ENCODE assay signal across 10 cellular contexts in genomic region chr15:40936709-40937666, GRCh38. TPM values are rescaled to one million over a fixed set of nuclear protein-coding genes. Genes with fewer than 3 reads are reported as not detected.
DNase-seq lines count a peak whose midpoint lies in the region; ATAC-seq, FAIRE-seq and TF ChIP-seq lines count a peak whose summit lies in the region.
"Had no signal": no experiment of that assay in that cellular context is flagged by ENCODE, and none has a peak within 500 bp of the region (broad histone marks: within the 10 kb centered on the region; RNA-seq: fewer than 3 reads in every experiment).

No MANE protein-coding gene starts in this region.

- H3K4me1 ChIP-seq in OCI-LY7 (ENCODE audit: insufficient read depth, low read length, poor library complexity, severe bottlenecking) (peaks cover 35% of the 10 kb centered on the region), heart right ventricle (peaks cover 14 to 91% (median 63%) of the 10 kb centered on the region in 9 donors)

- ATAC-seq in heart right ventricle = peak in 4 of 8 donors; percentile 6 to 58 (median 18)
- no peak for ATAC-seq in GM21619 (IDR thresholded peaks at IDR 0.05; ENCODE audit: unreplicated experiment)
- no peak for ATAC-seq in GM21576 (IDR thresholded peaks at IDR 0.05; ENCODE audit: unreplicated experiment)
- no peak for ATAC-seq in GM18909 (IDR thresholded peaks at IDR 0.05; ENCODE audit: poor library complexity, unreplicated experiment)
- ATAC-seq: activated CD4-positive, CD25-positive, alpha-beta regulatory T cell treated with anti-CD3 and anti-CD28 coated beads, Interleukin-2, amount 50 U/mL, for 24 hours had no signal

- H3K27ac ChIP-seq in OCI-LY7 (ENCODE audit: low read depth, low read length, poor library complexity, severe bottlenecking) (no peak overlapping the region), heart right ventricle (peak overlapping the region; percentile 53 to 96 (median 84))

- no peaks in the 10 kb centered on the region for H3K9me2 ChIP-seq in OCI-LY7 (ENCODE audit: insufficient read depth, low read length)

- H4K20me1 ChIP-seq in OCI-LY7 (ENCODE audit: insufficient read depth, low read length) = no peaks in the 10 kb centered on the region

- peak overlapping the region; percentile 78 for H2AFZ ChIP-seq in OCI-LY7 (ENCODE audit: low read length)

- H3K4me2 ChIP-seq in OCI-LY7 (ENCODE audit: low read length) = no peak overlapping the region; the same call in 1 of the 2 replicates

- FAIRE-seq in GM18507 (lab: Jason Lieb, UNC) = peak; percentile 5

- H3K27me3 ChIP-seq in heart right ventricle = peaks cover 0 to 14% (median 0%) of the 10 kb centered on the region in 7 donors

- no peak for DNase-seq in GM18507 (ENCODE audit: extremely low spot score, insufficient read length, low read depth)
- peak; percentile 81 for DNase-seq in OCI-LY7 (ENCODE audit: low spot score)
- DNase-seq in heart right ventricle = no peak
- DNase-seq in retina = peak; percentile 59
- DNase-seq in cerebellum (ENCODE audit: low spot score) = no peak
- DNase-seq: NCI-H2227 treated with DMSO at 0.1 percent for 48 hours had no signal

- H3K79me2 ChIP-seq in OCI-LY7 (ENCODE audit: insufficient read depth, low read depth, low read length) = no peaks in the 10 kb centered on the region

- BruUV-seq in OCI-LY7 (replicated peaks; lab: Mats Ljungman, UMichigan) = no TSS peak

- WGBS in heart right ventricle, 2 donors = 49 to 61% methylated on average over 15 of the region's 15 CpGs

- TF ChIP-seq CTCF in OCI-LY7 (conservative IDR thresholded peaks at IDR 0.05; ENCODE audit: low read length) (peak; percentile 67), heart right ventricle (IDR thresholded peaks at IDR 0.05) (peak in 6 of 9 donors; percentile 4 to 41 (median 26))

- intact Hi-C loops in OCI-LY7 (cut with micrococcal nuclease; ENCODE audit: unreplicated experiment) = no loop called here
- intact Hi-C loops in heart right ventricle (cut with DNase I) = no loop called here

- no peak overlapping the region for H3K4me3 ChIP-seq in OCI-LY7 (ENCODE audit: low read depth, low read length, poor library complexity, severe bottlenecking)
- H3K4me3 ChIP-seq in heart right ventricle = peak overlapping the region in 9 of 10 donors; percentile 0 to 96 (median 72)

- H3K36me3 ChIP-seq in OCI-LY7 (ENCODE audit: insufficient read depth, low read length) (no peaks in the 10 kb centered on the region), heart right ventricle (peaks cover 0 to 68% (median 14%) of the 10 kb centered on the region in 9 donors)

- CTCF ChIA-PET in OCI-LY7 (lab: Charles Lee; ENCODE audit: unreplicated experiment) = no interaction called here

- H3K9me3 ChIP-seq in OCI-LY7 (ENCODE audit: low read length) (no peaks in the 10 kb centered on the region), heart right ventricle (no peaks in the 10 kb centered on the region)

- POLR2A ChIA-PET in OCI-LY7 (lab: Charles Lee) = no interaction called here

RNA-seq across cellular contexts. Expression of gene DLL4, which starts 7.8 kb away (rescaled TPM):
- 0.19 TPM in 1 of 2 replicates, not detected in the other for total RNA-seq in OCI-LY7 (2014; rRNA removed; shearing (Covaris generic))
- total RNA-seq in OCI-LY7 (2022) (0.15 TPM in 1 of 2 replicates, not detected in the other), heart right ventricle (10 to 100 TPM in 8 of 10 donors, 1 to 10 TPM in 2; 6.5 to 24.8 (median 16.6) TPM), cerebellum (4.4 TPM)
- polyA plus RNA-seq in heart right ventricle = 10 to 100 TPM in 1 of 2 donors, 1 to 10 TPM in 1; 8.7 to 10.2 TPM

RNA-seq across cellular contexts. Expression of gene CHAC1, which starts 16.3 kb away (rescaled TPM):
- 40.4 and 41.4 TPM in 2 replicates for total RNA-seq in OCI-LY7 (2014; rRNA removed; shearing (Covaris generic))
- 35.3 and 55.6 TPM in 2 replicates for total RNA-seq in OCI-LY7 (2022)
- 1 to 10 TPM in 7 of 10 donors, under 1 TPM in 3; 0.31 to 4.8 (median 1.7) TPM for total RNA-seq in heart right ventricle
- 1 to 10 TPM; 1.7 to 7.6 TPM for polyA plus RNA-seq in heart right ventricle
- total RNA-seq in cerebellum = 2.1 TPM

RNA-seq across cellular contexts. Expression of gene VPS18, which starts 42.7 kb away (rescaled TPM):
- total RNA-seq in OCI-LY7 (2014; rRNA removed; shearing (Covaris generic)) = 24.5 and 26.2 TPM in 2 replicates
- total RNA-seq in OCI-LY7 (2022) = 26.4 and 30.7 TPM in 2 replicates
- 10 to 100 TPM; 16.0 to 25.0 (median 21.5) TPM for total RNA-seq in heart right ventricle
- 10 to 100 TPM; 10.5 to 12.2 TPM for polyA plus RNA-seq in heart right ventricle
- total RNA-seq in cerebellum = 19.0 TPM

Comparison
In these comparisons a context has a peak if more than half of its experiments do, and no peak if none do; other contexts are left out.
1. DNase-seq: peak in OCI-LY7 (single experiment) and retina (single experiment); none in GM18507 (single experiment), heart right ventricle (0 of 2) and cerebellum (single experiment).
2. RNA of gene CHAC1, which starts 16.3 kb away (total RNA-seq): 35.3 to 55.6 TPM in OCI-LY7; 2.1 TPM in cerebellum (single experiment) and 0.31 to 4.8 TPM in heart right ventricle; every median in the first group is over 4 times any median in the second.